8 cellular contexts compared by ENCODE assay signal in the genomic region with DNA sequence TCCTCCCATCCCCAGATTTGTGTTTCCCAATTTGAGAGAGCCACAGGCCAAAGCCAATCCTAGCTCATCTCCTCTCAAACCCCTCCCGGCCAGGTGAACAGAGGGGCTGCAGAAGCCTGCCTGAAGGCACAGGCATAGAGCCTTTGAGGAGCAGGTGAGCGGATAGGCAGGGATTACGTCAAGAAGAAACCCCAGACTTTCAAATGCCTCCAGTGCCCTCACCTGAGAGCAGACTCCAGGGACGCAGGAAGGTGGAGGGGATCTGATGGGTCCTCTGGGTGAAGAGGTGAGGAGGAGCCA. TPM values are rescaled to one million over a fixed set of nuclear protein-coding genes. Genes with fewer than 3 reads are reported as not detected.
DNase-seq lines count a peak whose midpoint lies in the region; ATAC-seq and TF ChIP-seq lines count a peak whose summit lies in the region.

No MANE protein-coding gene starts in this region.

- CTCF ChIA-PET in Calu3 (lab: Charles Lee): interaction anchor here (0.9 to 1.8 kb wide), 7 partner anchors 13 to 77 kb away, joined by 3 to 13 read pairs (median 4); a partner anchor contains a TSS

- peak overlapping the region; percentile 87 to 91 for H3K4me3 ChIP-seq in duodenal mucosa (ENCODE audit: low read depth in 1 of 2, low read length in 2 of 2)

- H3K4me1 Mint-ChIP-seq in Calu3 (ENCODE audit: low read depth, unreplicated experiment): peaks cover 42% of the 10 kb centered on the region
- H3K4me1 Mint-ChIP-seq in neural crest cell: peaks cover 34% of the 10 kb centered on the region

- H3K4me1 ChIP-seq in duodenal mucosa (ENCODE audit: control insufficient read depth in 1 of 2, insufficient read depth in 2 of 2, low read length in 2 of 2): peaks cover 20 to 22% of the 10 kb centered on the region in 2 donors

- no peak for ATAC-seq in omental fat pad (ENCODE audit: low FRiP score)

- peaks cover 0 to 6% of the 10 kb centered on the region in 2 donors for H3K27me3 ChIP-seq in duodenal mucosa (ENCODE audit: control insufficient read depth in 1 of 2, insufficient read depth in 2 of 2, low read length in 2 of 2)

- H3K4me3 Mint-ChIP-seq in Calu3 (ENCODE audit: low read depth, unreplicated experiment) (peak overlapping the region; percentile 85), neural crest cell (peak overlapping the region; percentile 94)

- BruUV-seq in Calu3 (replicated peaks; lab: Mats Ljungman, UMichigan): no TSS peak

- H3K9ac ChIP-seq in duodenal mucosa (ENCODE audit: low read depth in 1 of 2, low read length in 2 of 2): peak overlapping the region; percentile 81

- peak overlapping the region; percentile 95 for H3K27ac Mint-ChIP-seq in Calu3 (ENCODE audit: unreplicated experiment)
- peak overlapping the region; percentile 22 for H3K27ac Mint-ChIP-seq in neural crest cell (ENCODE audit: unreplicated experiment)

- H3K36me3 ChIP-seq in duodenal mucosa (ENCODE audit: control insufficient read depth in 1 of 2, insufficient read depth in 2 of 2, low read length in 2 of 2): peaks cover 0 to 6% of the 10 kb centered on the region in 2 donors

- H3K9me3 Mint-ChIP-seq in Calu3 (ENCODE audit: low read depth, unreplicated experiment) (no peaks in the 10 kb centered on the region), neural crest cell (no peaks in the 10 kb centered on the region)

- H3K27ac ChIP-seq in duodenal mucosa (ENCODE audit: low read depth, low read length): no peak overlapping the region

- H3K27me3 Mint-ChIP-seq in Calu3 (ENCODE audit: unreplicated experiment): no peaks in the 10 kb centered on the region
- peaks cover 35% of the 10 kb centered on the region for H3K27me3 Mint-ChIP-seq in neural crest cell (ENCODE audit: low read depth)

- no peaks in the 10 kb centered on the region for H3K9me3 ChIP-seq in duodenal mucosa (ENCODE audit: control insufficient read depth in 1 of 2, low read length in 2 of 2)

- H3K36me3 Mint-ChIP-seq in Calu3 (ENCODE audit: insufficient read depth, unreplicated experiment) (peaks cover 36% of the 10 kb centered on the region), neural crest cell (ENCODE audit: low read depth) (no peaks in the 10 kb centered on the region)

- DNase-seq in Calu3 (no peak), LoVo (ENCODE audit: low spot score) (peak; percentile 20), neural crest cell (ENCODE audit: low read depth, low spot score) (no peak), NCI-H1930 (lab: John Stamatoyannopoulos, UW) (no peak), DMS153 treated with DMSO at 0.1 percent for 48 hours (lab: John Stamatoyannopoulos, UW; ENCODE audit: unreplicated experiment) (no peak), omental fat pad (ENCODE audit: low spot score) (no peak)
- no peak for DNase-seq in stimulated activated CD4-positive, alpha-beta T cell treated with anti-CD3 and anti-CD28 coated beads, Interleukin-15, amount 100 ng/mL, for 24 hours

- intact Hi-C loops in Calu3 (cut with micrococcal nuclease; ENCODE audit: unreplicated experiment): no loop called here

- TF ChIP-seq CTCF in Calu3 (IDR thresholded peaks at IDR 0.05; ENCODE audit: unreplicated experiment) (no peak), neural crest cell (conservative IDR thresholded peaks at IDR 0.05) (no peak), omental fat pad (IDR thresholded peaks at IDR 0.05) (no peak)

RNA-seq across cellular contexts. Expression of a gene that starts 0.6 kb away (rescaled TPM):
- total RNA-seq in Calu3 (2022): 7.4 and 14.2 TPM in 2 replicates
- total RNA-seq in neural crest cell: 4.2 and 6.1 TPM in 2 replicates
- total RNA-seq in omental fat pad: 1 to 10 TPM; 1.3 to 5.8 (median 4.6) TPM

RNA-seq across cellular contexts. Expression of a gene that starts 13.1 kb away (rescaled TPM):
- total RNA-seq in Calu3 (2022): 80.8 and 89.6 TPM in 2 replicates
- 119 and 124 TPM in 2 replicates for total RNA-seq in neural crest cell
- 10 to 100 TPM; 44.9 to 85.0 (median 62.0) TPM for total RNA-seq in omental fat pad

RNA-seq across cellular contexts. Expression of a gene that starts 46.8 kb away (rescaled TPM):
- 17.9 and 21.1 TPM in 2 replicates for total RNA-seq in Calu3 (2022)
- 57.4 and 59.7 TPM in 2 replicates for total RNA-seq in neural crest cell
- total RNA-seq in omental fat pad: 10 to 100 TPM in 1 of 4 donors, 1 to 10 TPM in 3; 6.8 to 18.1 (median 8.5) TPM
